In genomic region chr12:76084277-76085158, GRCh38 we compare ENCODE assay signal across 8 cellular contexts. TPM values are rescaled to one million over a fixed set of nuclear protein-coding genes. Genes with fewer than 3 reads are reported as not detected.
DNase-seq lines count a peak whose midpoint lies in the region; ATAC-seq and TF ChIP-seq lines count a peak whose summit lies in the region.

Gene NAP1L1, minus strand, starts transcription at chr12:76084685. Its CDS starts 10,466 bp downstream, at chr12:76074219.

- H3K79me1 ChIP-seq in trophoblast cell (ENCODE audit: low read length), result peaks cover 6% of the 10 kb centered on the region

- in situ Hi-C loops in transverse colon (cut with MboI; ENCODE audit: low pct_ligation_motif_present in 1 of 4, low pct_unique_long_range_greater_than_20kb in 1 of 4, low sequenced_read_pairs in 3 of 4), result loop anchor here in 2 of 4 donors (25.0 kb wide), 1 partner anchor 478 kb away; the partner anchor contains the start of gene OSBPL8 (in 2 of the 2)

- H2BK120ac ChIP-seq in trophoblast cell (ENCODE audit: insufficient read depth, low read length, poor library complexity), result peak within 1 kb of the TSS; percentile 41

- H3K18ac ChIP-seq in trophoblast cell (ENCODE audit: low read length), result peak within 1 kb of the TSS; percentile 91

- DNase-seq in GM12864 (ENCODE audit: low read depth), result peak; percentile 93
- DNase-seq in NCI-H1417 (lab: John Stamatoyannopoulos, UW), result peak; percentile 98 to 99 (median 99)
- peak; percentile 96 to 97 for DNase-seq in SW 1271 (lab: John Stamatoyannopoulos, UW)
- peak; percentile 96 for DNase-seq in activated naive CD8-positive, alpha-beta T cell treated with anti-CD3 and anti-CD28 coated beads, Interleukin-2, amount 50 U/mL, for 24 hours
- peak; percentile 99 for DNase-seq in cardiac muscle cell (ENCODE audit: low read depth in 1 of 2, low spot score in 1 of 2)
- peak; percentile 98 for DNase-seq in trophoblast cell
- peak; percentile 97 for DNase-seq in transverse colon

- H3K9me3 ChIP-seq in cardiac muscle cell (ENCODE audit: low read depth) (no peaks in the 10 kb centered on the region), trophoblast cell (ENCODE audit: insufficient read depth, low read depth, low read length) (no peaks in the 10 kb centered on the region), transverse colon (no peaks in the 10 kb centered on the region)

- no peaks in the 10 kb centered on the region for H3K27me3 Mint-ChIP-seq in activated naive CD8-positive, alpha-beta T cell treated with anti-CD3 and anti-CD28 coated beads, Interleukin-2, amount 50 U/mL, for 24 hours

- TF ChIP-seq EP300 in transverse colon (IDR thresholded peaks at IDR 0.05; ENCODE audit: low read depth), result no peak

- H3K4me3 ChIP-seq in GM12864 (ENCODE audit: low read depth, low read length) (peak within 1 kb of the TSS; percentile 79), cardiac muscle cell (peak within 1 kb of the TSS; percentile 92), trophoblast cell (ENCODE audit: low read depth, low read length) (peak within 1 kb of the TSS; percentile 91), transverse colon (peak within 1 kb of the TSS; percentile 74 to 97 (median 84))

- TF ChIP-seq CTCF in GM12864 (IDR thresholded peaks at IDR 0.05; ENCODE audit: low read depth, low read length, missing control alignments) (no peak), cardiac muscle cell (IDR thresholded peaks at IDR 0.05; ENCODE audit: low read depth, low read length) (no peak), transverse colon (IDR thresholded peaks at IDR 0.05) (no peak)

- peak within 1 kb of the TSS; percentile 70 for H3K14ac ChIP-seq in trophoblast cell (ENCODE audit: low read length)

- peak within 1 kb of the TSS; percentile 91 for H2BK5ac ChIP-seq in trophoblast cell (ENCODE audit: low read depth, low read length, poor library complexity)

- H3K4me2 ChIP-seq in trophoblast cell (ENCODE audit: low read length), result peak within 1 kb of the TSS; percentile 72

- peak within 1 kb of the TSS; percentile 58 for H4K8ac ChIP-seq in trophoblast cell (ENCODE audit: low read depth, low read length)

- H3K36me3 ChIP-seq in cardiac muscle cell, result no peaks in the 10 kb centered on the region
- H3K36me3 ChIP-seq in trophoblast cell (ENCODE audit: control insufficient read depth in 1 of 2, insufficient read depth in 2 of 2, low read length in 2 of 2), result peaks cover 0 to 1% of the 10 kb centered on the region in 2 experiments
- no peaks in the 10 kb centered on the region for H3K36me3 ChIP-seq in transverse colon

- peak within 1 kb of the TSS; percentile 44 for H2AK5ac ChIP-seq in trophoblast cell (ENCODE audit: low read length)

- peak within 1 kb of the TSS; percentile 82 for H3K4ac ChIP-seq in trophoblast cell (ENCODE audit: low read depth, low read length)

- peak within 1 kb of the TSS; percentile 98 for H3K27ac Mint-ChIP-seq in activated naive CD8-positive, alpha-beta T cell treated with anti-CD3 and anti-CD28 coated beads, Interleukin-2, amount 50 U/mL, for 24 hours

- H3K9me3 Mint-ChIP-seq in activated naive CD8-positive, alpha-beta T cell treated with anti-CD3 and anti-CD28 coated beads, Interleukin-2, amount 50 U/mL, for 24 hours, result no peaks in the 10 kb centered on the region

- no peak within 1 kb of the TSS for H3K23ac ChIP-seq in trophoblast cell (ENCODE audit: low read length)

- peak; percentile 89 for TF ChIP-seq POLR2A in transverse colon (IDR thresholded peaks at IDR 0.05)

- H3K27ac ChIP-seq in cardiac muscle cell (peak within 1 kb of the TSS; percentile 97), trophoblast cell (ENCODE audit: low read depth, low read length) (peak within 1 kb of the TSS; percentile 95), transverse colon (peak within 1 kb of the TSS; percentile 97 to 99 (median 98))

- intact Hi-C loops in transverse colon (cut with DNase I; ENCODE audit: low total_unique reads), result no loop called here

- peak within 1 kb of the TSS; percentile 58 for H2AFZ ChIP-seq in trophoblast cell (ENCODE audit: insufficient read depth, low read length, poor library complexity)

- H3K9ac ChIP-seq in trophoblast cell (ENCODE audit: low read length), result peak within 1 kb of the TSS; percentile 92

- H3K27me3 ChIP-seq in cardiac muscle cell, result no peaks in the 10 kb centered on the region
- no peaks in the 10 kb centered on the region for H3K27me3 ChIP-seq in trophoblast cell (ENCODE audit: insufficient read depth, low read length)
- H3K27me3 ChIP-seq in transverse colon, result no peaks in the 10 kb centered on the region

- H4K12ac ChIP-seq in trophoblast cell (ENCODE audit: low read depth, low read length), result peak within 1 kb of the TSS; percentile 14

- H3K4me1 ChIP-seq in cardiac muscle cell (ENCODE audit: low read depth), result peaks cover 38% of the 10 kb centered on the region
- H3K4me1 ChIP-seq in trophoblast cell (ENCODE audit: control insufficient read depth in 1 of 2, insufficient read depth in 2 of 2, low read length in 2 of 2), result peaks cover 2% of the 10 kb centered on the region in 2 experiments
- H3K4me1 ChIP-seq in transverse colon, result peaks cover 0 to 33% (median 19%) of the 10 kb centered on the region in 4 donors

- no peak within 1 kb of the TSS for H2BK12ac ChIP-seq in trophoblast cell (ENCODE audit: low read length)

- H3K79me2 ChIP-seq in trophoblast cell (ENCODE audit: control insufficient read depth, insufficient read depth, low read length, poor library complexity), result peaks cover 10% of the 10 kb centered on the region

- peaks cover 47% of the 10 kb centered on the region for H3K4me1 Mint-ChIP-seq in activated naive CD8-positive, alpha-beta T cell treated with anti-CD3 and anti-CD28 coated beads, Interleukin-2, amount 50 U/mL, for 24 hours

- no CpG with 5 or more reads among the region's 85 CpGs for WGBS in trophoblast cell (ENCODE audit: extremely low coverage, insufficient coverage, insufficient read length)
- WGBS in transverse colon (ENCODE audit: low coverage in 1 of 2), 2 donors, result 0 to 1% methylated on average over 1 to 85 of the region's 85 CpGs

- H4K91ac ChIP-seq in trophoblast cell (ENCODE audit: low read depth, low read length), result peak within 1 kb of the TSS; percentile 92

- peak; percentile 93 for ATAC-seq in HG02759 (IDR thresholded peaks at IDR 0.05; ENCODE audit: unreplicated experiment)
- ATAC-seq in activated naive CD8-positive, alpha-beta T cell treated with anti-CD3 and anti-CD28 coated beads, Interleukin-2, amount 50 U/mL, for 24 hours, result peak; percentile 90

- H3K4me3 Mint-ChIP-seq in activated naive CD8-positive, alpha-beta T cell treated with anti-CD3 and anti-CD28 coated beads, Interleukin-2, amount 50 U/mL, for 24 hours, result peak within 1 kb of the TSS; percentile 93

- peaks cover 37% of the 10 kb centered on the region for H3K36me3 Mint-ChIP-seq in activated naive CD8-positive, alpha-beta T cell treated with anti-CD3 and anti-CD28 coated beads, Interleukin-2, amount 50 U/mL, for 24 hours (ENCODE audit: low read depth)

RNA-seq across cellular contexts. Expression of gene NAP1L1, which starts in this region (rescaled TPM):
- 359 and 671 TPM in 2 replicates for total RNA-seq in cardiac muscle cell
- polyA plus RNA-seq in cardiac muscle cell, result 214 and 271 TPM in 2 replicates
- 493 and 514 TPM in 2 replicates for polyA plus RNA-seq in trophoblast cell (2013)
- total RNA-seq in transverse colon, result 100 to 1,000 TPM in 3 of 4 donors, 10 to 100 TPM in 1; 78.9 to 191 (median 150) TPM

Comparison
In these comparisons a context has a peak if more than half of its experiments do, and no peak if none do; other contexts are left out.
1. Peak in every context shown above with its lines: DNase-seq, ATAC-seq, H3K4me3 ChIP-seq and H3K27ac ChIP-seq.